In genomic region chr7:55048221-55048859, GRCh38 we compare ENCODE assay signal across 17 cellular contexts. TPM values are rescaled to one million over a fixed set of nuclear protein-coding genes. Genes with fewer than 3 reads are reported as not detected.
DNase-seq lines count a peak whose midpoint lies in the region; ATAC-seq and TF ChIP-seq lines count a peak whose summit lies in the region.
"Had no signal": no experiment of that assay in that cellular context is flagged by ENCODE, and none has a peak within 500 bp of the region (broad histone marks: within the 10 kb centered on the region; RNA-seq: fewer than 3 reads in every experiment).

No MANE protein-coding gene starts in this region.

- H3K9me2 ChIP-seq in PC-3 (replicated peaks; ENCODE audit: low read length) (no peaks in the 10 kb centered on the region), SK-N-SH (no peaks in the 10 kb centered on the region)

- H3K4me2 ChIP-seq in PC-3 (ENCODE audit: low read length) (no peak overlapping the region), skeletal muscle satellite cell (ENCODE audit: low read length) (no peak overlapping the region), SK-N-SH (no peak overlapping the region)
- H3K4me2 ChIP-seq: KMS-11 had no signal

- DNase-seq in DMS153 (lab: John Stamatoyannopoulos, UW): peak; percentile 60
- DNase-seq in DMS153 treated with DMSO at 0.1 percent for 48 hours (lab: John Stamatoyannopoulos, UW; ENCODE audit: unreplicated experiment): no peak
- peak; percentile 23 for DNase-seq in PC-3
- DNase-seq in heart right ventricle: no peak
- no peak for DNase-seq in RPMI8226
- no peak for DNase-seq in SK-N-SH
- DNase-seq: activated CD4-positive, alpha-beta T cell treated with anti-CD3 and anti-CD28 coated beads, Interleukin-2, amount 10 ng/mL, durations not matched to agents 7 days and 5 days; activated effector memory CD4-positive, alpha-beta T cell treated with anti-CD3 and anti-CD28 coated beads, Interleukin-2, amount 50 U/mL, for 16 hours; central memory CD4-positive, alpha-beta T cell; DMS53; esophagus squamous epithelium; naive thymus-derived CD8-positive, alpha-beta T cell; spleen; trophoblast cell had no signal

- H3K4me1 ChIP-seq in PC-3 (ENCODE audit: insufficient read depth, low read length): peaks cover 27% of the 10 kb centered on the region
- peaks cover 0 to 40% (median 16%) of the 10 kb centered on the region in 9 donors for H3K4me1 ChIP-seq in heart right ventricle
- peaks cover 78% of the 10 kb centered on the region for H3K4me1 ChIP-seq in skeletal muscle satellite cell (ENCODE audit: control insufficient read depth, insufficient read depth, low read length)
- peaks cover 0 to 28% of the 10 kb centered on the region in 2 experiments; a peak in 2 of 4 replicates for H3K4me1 ChIP-seq in SK-N-SH (ENCODE audit: control insufficient read depth in 1 of 2, insufficient read depth in 2 of 2, low read depth in 1 of 2, low read length in 1 of 2)

- H3K27me3 ChIP-seq in PC-3 (ENCODE audit: low read length) (no peaks in the 10 kb centered on the region), heart right ventricle (no peaks in the 10 kb centered on the region), skeletal muscle satellite cell (ENCODE audit: control insufficient read depth, insufficient read depth, low read length) (no peaks in the 10 kb centered on the region), SK-N-SH (ENCODE audit: insufficient read depth) (no peaks in the 10 kb centered on the region)
- H3K27me3 ChIP-seq: esophagus squamous epithelium, spleen had no signal

- intact Hi-C loops in PC-3 (cut with micrococcal nuclease): no loop called here
- intact Hi-C loops in heart right ventricle (cut with DNase I): no loop called here

- no TSS peak for BruUV-seq in PC-3 (replicated peaks; lab: Mats Ljungman, UMichigan)

- no peak overlapping the region for H3K9ac ChIP-seq in PC-3 (ENCODE audit: low read length)
- peak overlapping the region; percentile 3 for H3K9ac ChIP-seq in skeletal muscle satellite cell (ENCODE audit: low read depth, low read length)
- H3K9ac ChIP-seq in SK-N-SH: no peak overlapping the region
- H3K9ac ChIP-seq: KMS-11 had no signal

- no peak for TF ChIP-seq RAD21 in SK-N-SH (IDR thresholded peaks at IDR 0.05; ENCODE audit: low read length)

- no peak overlapping the region for H3K4me3 ChIP-seq in PC-3 (ENCODE audit: low read length)
- H3K4me3 ChIP-seq in heart right ventricle: no peak overlapping the region
- H3K4me3 ChIP-seq in skeletal muscle satellite cell (ENCODE audit: low read length): no peak overlapping the region
- no peak overlapping the region for H3K4me3 ChIP-seq in SK-N-SH (ENCODE audit: low read depth in 2 of 2, low read length in 1 of 2)
- H3K4me3 ChIP-seq: esophagus squamous epithelium, spleen had no signal

- H3F3A ChIP-seq in PC-3 (ENCODE audit: low read length, unreplicated experiment): no peaks in the 10 kb centered on the region
- H3F3A ChIP-seq in SK-N-SH (replicated peaks; ENCODE audit: insufficient read depth): peaks cover 10% of the 10 kb centered on the region

- H3K27ac ChIP-seq in PC-3 (ENCODE audit: low read length) (no peak overlapping the region), heart right ventricle (no peak overlapping the region), SK-N-SH (ENCODE audit: low read depth in 2 of 2, low read length in 1 of 2) (no peak overlapping the region)
- H3K27ac ChIP-seq: KMS-11, spleen had no signal

- TF ChIP-seq EP300 in SK-N-SH (IDR thresholded peaks at IDR 0.05; ENCODE audit: borderline replicate concordance in 1 of 2, low read depth in 1 of 2, low read length in 1 of 2): no peak

- no peaks in the 10 kb centered on the region for H3K9me3 ChIP-seq in PC-3 (ENCODE audit: low read length)
- H3K9me3 ChIP-seq in heart right ventricle: no peaks in the 10 kb centered on the region
- H3K9me3 ChIP-seq in skeletal muscle satellite cell (replicated peaks; ENCODE audit: low read length): no peaks in the 10 kb centered on the region
- H3K9me3 ChIP-seq in SK-N-SH: no peaks in the 10 kb centered on the region
- H3K9me3 ChIP-seq: esophagus squamous epithelium, spleen had no signal

- POLR2A ChIA-PET in PC-3 (lab: Charles Lee; ENCODE audit: unreplicated experiment) (no interaction called here), SK-N-SH (lab: Yijun Ruan, JAX) (interaction anchor here (0.7 kb wide), 1 partner anchor 44 kb away, joined by 3 read pairs; no protein-coding TSS in a partner anchor)

- H3K36me3 ChIP-seq in PC-3 (ENCODE audit: low read depth, low read length) (peaks cover 7% of the 10 kb centered on the region; the same call in 1 of the 2 replicates), heart right ventricle (no peaks in the 10 kb centered on the region), skeletal muscle satellite cell (ENCODE audit: insufficient read depth, low read length) (peaks cover 18% of the 10 kb centered on the region), SK-N-SH (replicated peaks in 1 of 2; ENCODE audit: control insufficient read depth in 1 of 2, insufficient read depth in 2 of 2, low read length in 1 of 2) (peaks cover 2 to 22% of the 10 kb centered on the region in 2 experiments)
- H3K36me3 ChIP-seq: esophagus squamous epithelium, spleen had no signal

- H4K20me1 ChIP-seq in PC-3 (ENCODE audit: low read length) (peaks cover 6% of the 10 kb centered on the region; the same call in 1 of the 2 replicates), SK-N-SH (ENCODE audit: insufficient read depth) (peaks cover 93% of the 10 kb centered on the region)

- CTCF ChIA-PET in PC-3 (lab: Charles Lee): no interaction called here
- CTCF ChIA-PET in SK-N-SH (lab: Yijun Ruan, JAX): interaction anchor here (9.9 kb wide), 1 partner anchor 207 kb away, joined by 67 read pairs; no protein-coding TSS in a partner anchor

- H3K79me2 ChIP-seq in PC-3 (ENCODE audit: low read length) (peaks cover 98% of the 10 kb centered on the region), SK-N-SH (ENCODE audit: insufficient read depth) (peaks cover 98% of the 10 kb centered on the region)

- TF ChIP-seq CTCF in PC-3 (conservative IDR thresholded peaks at IDR 0.05; ENCODE audit: low read depth, low read length) (no peak), heart right ventricle (IDR thresholded peaks at IDR 0.05) (no peak), SK-N-SH (IDR thresholded peaks at IDR 0.05) (no peak)

- ATAC-seq in PC-3 (peak; percentile 16; the same call in 1 of the 2 replicates), heart right ventricle (peak in 5 of 8 donors; percentile 30 to 87 (median 51)), HG03097 (IDR thresholded peaks at IDR 0.05; ENCODE audit: low FRiP score, unreplicated experiment) (no peak)
- ATAC-seq: naive thymus-derived CD8-positive, alpha-beta T cell had no signal

- 75 to 78% methylated on average over 6 of the region's 6 CpGs for WGBS in heart right ventricle, 2 donors
- 86% methylated on average over 6 of the region's 6 CpGs for WGBS in SK-N-SH (ENCODE audit: low lambda C conversion rate)

- H2AFZ ChIP-seq in PC-3 (ENCODE audit: low read length) (no peak overlapping the region), SK-N-SH (ENCODE audit: low read depth) (no peak overlapping the region)

TF ChIP-seq in SK-N-SH, 30 proteins besides CTCF, POLR2A, EP300 and RAD21 (continues in another document):
- TF ChIP-seq REST (IDR thresholded peaks at IDR 0.05; ENCODE audit: low read depth, low read length) (no peak), RXRA (IDR thresholded peaks at IDR 0.05; ENCODE audit: borderline replicate concordance, low read depth) (no peak), NFIC (IDR thresholded peaks at IDR 0.05; ENCODE audit: borderline replicate concordance) (no peak), USF2 (IDR thresholded peaks at IDR 0.05; ENCODE audit: borderline replicate concordance, low read depth, low read length) (no peak), MAX (IDR thresholded peaks at IDR 0.05; ENCODE audit: low read depth) (no peak), MXI1 (IDR thresholded peaks at IDR 0.05; ENCODE audit: low read depth, low read length) (no peak)

RNA-seq across cellular contexts. Expression of gene EGFR, which starts 29.5 kb away (rescaled TPM):
- total RNA-seq in PC-3 (2014; rRNA removed): 50.0 and 64.6 TPM in 2 replicates
- 10 to 100 TPM in 5 of 10 donors, 1 to 10 TPM in 5; 5.0 to 13.5 (median 9.2) TPM for total RNA-seq in heart right ventricle
- 1 to 10 TPM; 1.9 to 4.2 TPM for polyA plus RNA-seq in heart right ventricle
- total RNA-seq in skeletal muscle satellite cell (2012; rRNA removed): 89.1 and 114 TPM in 2 replicates
- polyA plus RNA-seq in SK-N-SH (2012; rRNA removed): 30.7 and 37.6 TPM in 2 replicates
- polyA plus RNA-seq in SK-N-SH (2012; cell fraction: cytosol; rRNA removed): 28.1 and 35.5 TPM in 2 replicates
- 63.1 and 73.2 TPM in 2 replicates for polyA plus RNA-seq in SK-N-SH (2012; cell fraction: nucleus; rRNA removed)
- total RNA-seq: activated CD4-positive, alpha-beta T cell treated with anti-CD3 and anti-CD28 coated beads, Interleukin-2, amount 10 ng/mL, durations not matched to agents 7 days and 5 days; naive thymus-derived CD8-positive, alpha-beta T cell had no signal
- polyA plus RNA-seq: naive thymus-derived CD8-positive, alpha-beta T cell had no signal

Comparison
In these comparisons a context has a peak if more than half of its experiments do, and no peak if none do; other contexts are left out.
1. DNase-seq: peak in DMS153 (single experiment) and PC-3 (single experiment); none in DMS153 treated with DMSO at 0.1 percent for 48 hours (single experiment), heart right ventricle (0 of 2), RPMI8226 (single experiment) and SK-N-SH (single experiment).